In the genomic region with DNA sequence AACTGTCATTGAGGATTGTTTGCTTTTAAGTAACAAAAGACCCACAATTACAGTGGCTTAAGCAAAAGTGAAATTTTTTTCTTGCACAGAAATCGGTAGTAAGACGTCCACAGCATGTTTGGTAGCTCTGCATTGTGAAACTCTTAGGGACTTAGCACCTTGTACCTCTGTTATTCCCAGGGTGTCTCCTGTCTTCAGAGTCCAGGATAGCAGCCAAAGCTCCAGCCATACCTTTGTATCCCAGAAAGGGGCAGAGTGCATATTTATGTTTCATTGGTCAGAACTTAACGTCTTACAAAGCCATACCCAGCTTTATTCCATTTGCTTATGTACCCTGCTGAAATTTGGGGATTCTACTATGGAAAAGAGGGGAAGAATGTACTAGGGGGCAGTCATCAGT, we compare ENCODE assay signal across 23 cellular contexts. TPM values are rescaled to one million over a fixed set of nuclear protein-coding genes. Genes with fewer than 3 reads are reported as not detected.
"Had no signal": no experiment of that assay in that cellular context is flagged by ENCODE, and none has a peak within 500 bp of the region (broad histone marks: within the 10 kb centered on the region; RNA-seq: fewer than 3 reads in every experiment).

No MANE protein-coding gene starts in this region.

- H3K4me1 Mint-ChIP-seq: endodermal cell, nephron progenitor cell had no signal

- H3K27ac Mint-ChIP-seq: dendritic cell treated with granulocyte-macrophage colony-stimulating factor and Interleukin-4, amounts not matched to agents 40 ng/mL and 50 ng/mL, for 4 days; endodermal cell; nephron progenitor cell had no signal

- ATAC-seq: foreskin keratinocyte; left cardiac atrium; naive thymus-derived CD4-positive, alpha-beta T cell; upper lobe of right lung had no signal

- H3K4me3 ChIP-seq: hepatocyte, suprapubic skin, tibial artery, upper lobe of right lung, vagina had no signal

- H3K4me3 Mint-ChIP-seq: dendritic cell treated with granulocyte-macrophage colony-stimulating factor and Interleukin-4, amounts not matched to agents 40 ng/mL and 50 ng/mL, for 4 days; endodermal cell; naive thymus-derived CD4-positive, alpha-beta T cell; nephron progenitor cell had no signal

- H3K27me3 Mint-ChIP-seq: dendritic cell treated with granulocyte-macrophage colony-stimulating factor and Interleukin-4, amounts not matched to agents 40 ng/mL and 50 ng/mL, for 4 days; naive thymus-derived CD4-positive, alpha-beta T cell had no signal

- DNase-seq: endodermal cell; erythroblast; foreskin keratinocyte; kidney; left cardiac atrium; mesendoderm; naive thymus-derived CD4-positive, alpha-beta T cell; nephron progenitor cell; posterior cingulate gyrus; stimulated activated CD4-positive, alpha-beta T cell treated with anti-CD3 and anti-CD28 coated beads, Interleukin-2, amount 100 ng/mL, for 24 hours; stimulated activated naive CD4-positive, alpha-beta T cell treated with Interleukin-2 at 50 U/mL for 16 hours; tibial artery; upper lobe of right lung had no signal

- H3K9me3 ChIP-seq: neutrophil, suprapubic skin, upper lobe of right lung, vagina had no signal

- H3K27me3 ChIP-seq: foreskin keratinocyte, hepatocyte, neutrophil, suprapubic skin, tibial artery, upper lobe of right lung, vagina had no signal

- H3K4me1 ChIP-seq: tibial artery, upper lobe of right lung had no signal

- H3K27ac ChIP-seq: foreskin keratinocyte, hepatocyte, neutrophil, suprapubic skin, tibial artery, upper lobe of right lung, vagina had no signal

RNA-seq across cellular contexts. Expression of gene CD8A, which starts 37.8 kb away (rescaled TPM):
- total RNA-seq: endothelial cell of umbilical vein, lung microvascular endothelial cell, osteoblast, pulmonary artery endothelial cell, skeletal muscle tissue had no signal
